Comparison of ENCODE assay signal across 11 cellular contexts in genomic region chr16:30746638-30747160, GRCh38. TPM values are rescaled to one million over a fixed set of nuclear protein-coding genes. Genes with fewer than 3 reads are reported as not detected.
DNase-seq lines count a peak whose midpoint lies in the region; ATAC-seq and TF ChIP-seq lines count a peak whose summit lies in the region.
"Had no signal": no experiment of that assay in that cellular context is flagged by ENCODE, and none has a peak within 500 bp of the region (broad histone marks: within the 10 kb centered on the region; RNA-seq: fewer than 3 reads in every experiment).

No MANE protein-coding gene starts in this region.

- H3K4me2 ChIP-seq in GM23248 (ENCODE audit: unreplicated experiment): no peak overlapping the region

- no peak overlapping the region for H3K9ac ChIP-seq in GM23248

- DNase-seq in GM23248 (no peak), natural killer cell (no peak), inferior parietal cortex (ENCODE audit: extremely low spot score) (no peak), NCI-H146 treated with DMSO at 0.1 percent for 48 hours (lab: John Stamatoyannopoulos, UW; ENCODE audit: unreplicated experiment) (no peak), left lung (no peak), DMS 273 (lab: John Stamatoyannopoulos, UW; ENCODE audit: unreplicated experiment) (no peak)
- DNase-seq: DMS79 had no signal

- H3K79me2 ChIP-seq in ACC112 (ENCODE audit: control insufficient read depth, insufficient read depth, low read length, unreplicated experiment): peaks cover 24% of the 10 kb centered on the region
- peaks cover 23% of the 10 kb centered on the region for H3K79me2 ChIP-seq in GM23248 (ENCODE audit: insufficient read depth)

- H3K4me3 Mint-ChIP-seq in activated T-helper 17 cell treated with anti-CD3 and anti-CD28 coated beads, Interleukin-2, amount 50 U/mL, for 72 hours: peak overlapping the region; percentile 82
- no peak overlapping the region for H3K4me3 Mint-ChIP-seq in natural killer cell

- H3K27me3 ChIP-seq in ACC112 (ENCODE audit: insufficient read depth, low read length) (no peaks in the 10 kb centered on the region), GM23248 (replicated peaks; ENCODE audit: insufficient read depth) (no peaks in the 10 kb centered on the region), left lung (no peaks in the 10 kb centered on the region)
- H3K27me3 ChIP-seq: MG63 had no signal

- TF ChIP-seq CTCF in natural killer cell (IDR thresholded peaks at IDR 0.05) (no peak), left lung (IDR thresholded peaks at IDR 0.05) (no peak)

- peak overlapping the region; percentile 91 for H3K27ac Mint-ChIP-seq in activated T-helper 17 cell treated with anti-CD3 and anti-CD28 coated beads, Interleukin-2, amount 50 U/mL, for 72 hours
- H3K27ac Mint-ChIP-seq in natural killer cell: peak overlapping the region; percentile 90 to 93

- peaks cover 63% of the 10 kb centered on the region for H3K36me3 Mint-ChIP-seq in activated T-helper 17 cell treated with anti-CD3 and anti-CD28 coated beads, Interleukin-2, amount 50 U/mL, for 72 hours (ENCODE audit: low read depth)
- H3K36me3 Mint-ChIP-seq in natural killer cell: no peaks in the 10 kb centered on the region

- ATAC-seq in activated T-helper 17 cell treated with anti-CD3 and anti-CD28 coated beads, Interleukin-2, amount 50 U/mL, for 72 hours (replicated peaks): no peak
- ATAC-seq in natural killer cell (no peak), left lung (no peak)

- H3K27ac ChIP-seq in ACC112 (ENCODE audit: low read depth, low read length) (peak overlapping the region; percentile 71), GM23248 (peak overlapping the region; percentile 81; the same call in 1 of the 2 replicates), left lung (no peak overlapping the region)

- H3K4me3 ChIP-seq in ACC112 (ENCODE audit: low read depth, low read length) (no peak overlapping the region), GM23248 (no peak overlapping the region), left lung (no peak overlapping the region)

- in situ Hi-C loops in GM23248 (cut with MboI): no loop called here

- intact Hi-C loops in natural killer cell (cut with micrococcal nuclease) (loop anchor here (5.0 kb wide), 1 partner anchor 49 kb away; the partner anchor contains the start of gene SRCAP), left lung (cut with DNase I) (no loop called here)

- no peak overlapping the region for H2AFZ ChIP-seq in ACC112 (ENCODE audit: low read length, unreplicated experiment)
- no peak overlapping the region for H2AFZ ChIP-seq in GM23248

- H3K9me3 Mint-ChIP-seq in activated T-helper 17 cell treated with anti-CD3 and anti-CD28 coated beads, Interleukin-2, amount 50 U/mL, for 72 hours: no peaks in the 10 kb centered on the region
- no peaks in the 10 kb centered on the region for H3K9me3 Mint-ChIP-seq in natural killer cell
- H3K9me3 Mint-ChIP-seq: memory B cell had no signal

- H3K9me2 ChIP-seq in GM23248 (ENCODE audit: insufficient read depth): no peaks in the 10 kb centered on the region

- H3K36me3 ChIP-seq in ACC112 (ENCODE audit: insufficient read depth, low read length) (peaks cover 14% of the 10 kb centered on the region), GM23248 (ENCODE audit: low read depth) (peaks cover 15% of the 10 kb centered on the region; the same call in 1 of the 2 replicates), left lung (peaks cover 0 to 54% of the 10 kb centered on the region in 2 donors)

- whole genome bisulfite sequencing in GM23248 (ENCODE audit: low coverage in 1 of 2, low lambda C conversion rate in 2 of 2, missing lambda C conversion rate in 2 of 2), 2 experiments: 97 to 100% methylated on average over 9 of the region's 9 CpGs

- H3K9me3 ChIP-seq in GM23248 (ENCODE audit: low read depth) (no peaks in the 10 kb centered on the region), left lung (no peaks in the 10 kb centered on the region)
- H3K9me3 ChIP-seq: MG63 had no signal

- H3F3A ChIP-seq in GM23248 (ENCODE audit: insufficient read depth): peaks cover 33% of the 10 kb centered on the region

- peaks cover 12% of the 10 kb centered on the region for H3K4me1 Mint-ChIP-seq in activated T-helper 17 cell treated with anti-CD3 and anti-CD28 coated beads, Interleukin-2, amount 50 U/mL, for 72 hours
- peaks cover 34 to 51% of the 10 kb centered on the region in 2 donors for H3K4me1 Mint-ChIP-seq in natural killer cell

- H4K20me1 ChIP-seq in GM23248 (ENCODE audit: insufficient read depth): no peaks in the 10 kb centered on the region

- peaks cover 15% of the 10 kb centered on the region for H3K4me1 ChIP-seq in ACC112 (ENCODE audit: control insufficient read depth, insufficient read depth, low read length, unreplicated experiment)
- peaks cover 14% of the 10 kb centered on the region for H3K4me1 ChIP-seq in GM23248 (ENCODE audit: insufficient read depth)
- H3K4me1 ChIP-seq in left lung: peaks cover 4 to 23% of the 10 kb centered on the region in 2 donors

- no peaks in the 10 kb centered on the region for H3K27me3 Mint-ChIP-seq in activated T-helper 17 cell treated with anti-CD3 and anti-CD28 coated beads, Interleukin-2, amount 50 U/mL, for 72 hours
- H3K27me3 Mint-ChIP-seq in natural killer cell (ENCODE audit: low read depth in 2 of 2): no peaks in the 10 kb centered on the region
- H3K27me3 Mint-ChIP-seq: memory B cell had no signal

RNA-seq across cellular contexts. Expression of gene PHKG2, which starts 1.5 kb away (rescaled TPM):
- 12.5 and 19.9 TPM in 2 replicates for total RNA-seq in GM23248 (2014; rRNA removed; shearing (Covaris generic))
- polyA plus RNA-seq in GM23248 (2016; fragmentation: Nextera tagmentation; extraction: Ambion mirVana): 15.7 and 17.0 TPM in 2 replicates
- 10 to 100 TPM; 30.0 to 43.3 TPM for total RNA-seq in activated T-helper 17 cell treated with anti-CD3 and anti-CD28 coated beads, Interleukin-2, amount 50 U/mL, for 72 hours
- total RNA-seq in natural killer cell (10 to 100 TPM; 50.5 to 86.1 (median 64.8) TPM), left lung (10 to 100 TPM; 28.8 to 31.2 TPM)

RNA-seq across cellular contexts. Expression of gene CFAP119, which starts 15.2 kb away (rescaled TPM):
- total RNA-seq in GM23248 (2014; rRNA removed; shearing (Covaris generic)): 0.89 and 2.7 TPM in 2 replicates
- 4.1 and 4.6 TPM in 2 replicates for polyA plus RNA-seq in GM23248 (2016; fragmentation: Nextera tagmentation; extraction: Ambion mirVana)
- 1 to 10 TPM; 2.9 TPM for total RNA-seq in activated T-helper 17 cell treated with anti-CD3 and anti-CD28 coated beads, Interleukin-2, amount 50 U/mL, for 72 hours
- total RNA-seq in natural killer cell (1 to 10 TPM; 3.4 to 5.1 (median 4.9) TPM), left lung (10 to 100 TPM in 1 of 2 donors, 1 to 10 TPM in 1; 6.6 to 10.9 TPM)

RNA-seq across cellular contexts. Expression of gene RNF40, which starts 15.4 kb away (rescaled TPM):
- total RNA-seq in GM23248 (2014; rRNA removed; shearing (Covaris generic)): 97.9 and 99.0 TPM in 2 replicates
- polyA plus RNA-seq in GM23248 (2016; fragmentation: Nextera tagmentation; extraction: Ambion mirVana): 71.2 and 71.5 TPM in 2 replicates
- total RNA-seq in activated T-helper 17 cell treated with anti-CD3 and anti-CD28 coated beads, Interleukin-2, amount 50 U/mL, for 72 hours: 10 to 100 TPM; 90.7 to 95.1 TPM
- total RNA-seq in natural killer cell: 100 to 1,000 TPM; 153 to 167 (median 161) TPM
- total RNA-seq in left lung: 10 to 100 TPM; 93.4 to 98.7 TPM

RNA-seq across cellular contexts. Expression of gene ZNF629, which starts 40.3 kb away (rescaled TPM):
- 12.2 and 19.3 TPM in 2 replicates for total RNA-seq in GM23248 (2014; rRNA removed; shearing (Covaris generic))
- polyA plus RNA-seq in GM23248 (2016; fragmentation: Nextera tagmentation; extraction: Ambion mirVana): 4.8 and 5.0 TPM in 2 replicates
- total RNA-seq in activated T-helper 17 cell treated with anti-CD3 and anti-CD28 coated beads, Interleukin-2, amount 50 U/mL, for 72 hours: under 1 TPM; 0.28 to 0.48 TPM
- 1 to 10 TPM in 2 of 3 donors, under 1 TPM in 1; 0.96 to 1.9 (median 1.8) TPM for total RNA-seq in natural killer cell
- total RNA-seq in left lung: 10 to 100 TPM; 12.3 to 13.1 TPM

RNA-seq across cellular contexts. Expression of gene SRCAP, which starts 47.7 kb away (rescaled TPM):
- 9.1 and 14.3 TPM in 2 replicates for total RNA-seq in GM23248 (2014; rRNA removed; shearing (Covaris generic))
- 22.8 and 23.7 TPM in 2 replicates for polyA plus RNA-seq in GM23248 (2016; fragmentation: Nextera tagmentation; extraction: Ambion mirVana)
- total RNA-seq in activated T-helper 17 cell treated with anti-CD3 and anti-CD28 coated beads, Interleukin-2, amount 50 U/mL, for 72 hours: 10 to 100 TPM; 63.6 to 86.7 TPM
- total RNA-seq in natural killer cell (10 to 100 TPM; 78.8 to 99.0 (median 89.3) TPM), left lung (10 to 100 TPM; 57.1 to 67.4 TPM)

Comparison
In these comparisons a context has a peak if more than half of its experiments do, and no peak if none do; other contexts are left out.
1. H3K27ac ChIP-seq: peak in ACC112 (single experiment) and GM23248 (single experiment); none in left lung (0 of 2).